ENCODE assay signal across 9 cellular contexts in the genomic region with DNA sequence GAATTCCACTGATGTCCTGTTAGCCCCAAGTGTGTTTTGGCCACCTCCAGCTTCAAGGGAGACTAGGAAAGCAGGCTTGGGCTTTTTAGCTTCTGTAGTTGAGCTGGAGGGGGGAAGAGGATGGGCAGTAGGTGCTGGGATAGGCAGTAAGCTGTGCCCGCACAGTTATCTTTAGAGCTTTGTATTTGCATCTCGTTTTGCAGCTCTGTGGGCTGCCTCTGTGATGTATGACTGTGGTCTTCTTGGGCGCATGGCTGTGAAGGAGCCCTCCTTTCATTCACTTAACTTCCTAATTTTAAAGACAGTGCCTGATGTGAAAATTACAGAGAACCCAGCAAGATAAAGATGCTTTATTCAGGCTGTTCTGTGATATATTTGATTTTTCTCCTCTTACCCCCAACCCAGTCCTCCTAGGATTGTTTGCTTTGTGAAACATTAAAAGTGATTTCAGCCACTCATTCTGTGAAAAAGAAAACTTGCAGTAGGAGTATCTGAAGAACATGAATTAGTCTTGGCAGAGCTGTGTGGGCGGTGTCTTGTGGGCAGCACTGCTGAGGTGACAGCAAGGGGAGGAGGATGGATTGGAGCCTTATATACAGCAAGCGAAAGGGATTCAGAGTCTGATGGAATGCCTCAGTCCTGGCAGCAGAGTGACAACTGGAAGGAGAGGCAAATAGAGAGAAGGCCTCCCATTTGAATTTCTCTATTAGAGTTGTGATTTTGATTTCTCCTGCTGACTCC.
DNase-seq lines count a peak whose midpoint lies in the region; ATAC-seq and TF ChIP-seq lines count a peak whose summit lies in the region.
"Had no signal": no experiment of that assay in that cellular context is flagged by ENCODE, and none has a peak within 500 bp of the region (broad histone marks: within the 10 kb centered on the region; RNA-seq: fewer than 3 reads in every experiment).

No MANE protein-coding gene starts in this region.

- H3K27me3 ChIP-seq in vagina (no peaks in the 10 kb centered on the region), Peyer's patch (no peaks in the 10 kb centered on the region)

- TF ChIP-seq POLR2A in vagina (IDR thresholded peaks at IDR 0.05) (no peak), Peyer's patch (IDR thresholded peaks at IDR 0.05) (no peak)

- H3K36me3 ChIP-seq in vagina, result peaks cover 0 to 26% of the 10 kb centered on the region in 2 donors
- peaks cover 0 to 22% (median 0%) of the 10 kb centered on the region in 3 donors for H3K36me3 ChIP-seq in Peyer's patch

- intact Hi-C loops in vagina (cut with DNase I), result no loop called here

- TF ChIP-seq CTCF in cardiac fibroblast (IDR thresholded peaks at IDR 0.05; ENCODE audit: low read depth, low read length) (no peak), vagina (IDR thresholded peaks at IDR 0.05) (no peak), Peyer's patch (IDR thresholded peaks at IDR 0.05) (no peak)

- no peaks in the 10 kb centered on the region for H3K4me1 ChIP-seq in vagina
- peaks cover 0 to 5% (median 0%) of the 10 kb centered on the region in 4 donors for H3K4me1 ChIP-seq in Peyer's patch

- H3K9me3 ChIP-seq in vagina, result no peaks in the 10 kb centered on the region
- no peaks in the 10 kb centered on the region for H3K9me3 ChIP-seq in Peyer's patch

- H3K27ac ChIP-seq in vagina (no peak overlapping the region), Peyer's patch (no peak overlapping the region)

- ATAC-seq in GM21576 (IDR thresholded peaks at IDR 0.05; ENCODE audit: unreplicated experiment) (peak; percentile 59), GM21526 (IDR thresholded peaks at IDR 0.05; ENCODE audit: low FRiP score, unreplicated experiment) (no peak)

- DNase-seq in NAMALWA (ENCODE audit: low spot score) (peak; percentile 21), cardiac fibroblast (ENCODE audit: low read depth in 2 of 2) (peak; percentile 17 to 53), vagina (ENCODE audit: extremely low spot score in 2 of 2) (no peak), NCI-H1105 (lab: John Stamatoyannopoulos, UW) (no peak), Peyer's patch (no peak)
- peak; percentile 34 to 54 for DNase-seq in stimulated activated CD8-positive, alpha-beta memory T cell treated with anti-CD3 and anti-CD28 coated beads, Interleukin-2, amount 100 ng/mL, for 48 hours (ENCODE audit: low read depth in 2 of 2)
- DNase-seq: NCI-H446 had no signal

- H3K4me3 ChIP-seq in cardiac fibroblast (replicated peaks in 1 of 2; ENCODE audit: low read depth in 2 of 2, low read length in 2 of 2), result no peak overlapping the region
- H3K4me3 ChIP-seq in vagina, result no peak overlapping the region
- no peak overlapping the region for H3K4me3 ChIP-seq in Peyer's patch

Comparison
In these comparisons a context has a peak if more than half of its experiments do, and no peak if none do; other contexts are left out.
1. DNase-seq: peak in NAMALWA (single experiment), cardiac fibroblast (2 of 2) and stimulated activated CD8-positive, alpha-beta memory T cell treated with anti-CD3 and anti-CD28 coated beads, Interleukin-2, amount 100 ng/mL, for 48 hours (2 of 2); none in vagina (0 of 2), NCI-H1105 (single experiment) and Peyer's patch (0 of 3).